8 cellular contexts compared by ENCODE assay signal in genomic region chr16:53865492-53865863, GRCh38.
DNase-seq lines count a peak whose midpoint lies in the region; ATAC-seq and TF ChIP-seq lines count a peak whose summit lies in the region.

No MANE protein-coding gene starts in this region.

- no peaks in the 10 kb centered on the region for H3K27me3 ChIP-seq in ascending aorta

- peak; percentile 68 for ATAC-seq in HG02885 (IDR thresholded peaks at IDR 0.05; ENCODE audit: poor library complexity, unreplicated experiment)
- ATAC-seq in mucosa of descending colon = no peak
- ATAC-seq in HG03280 (IDR thresholded peaks at IDR 0.05; ENCODE audit: unreplicated experiment) = no peak

- H3K9me3 ChIP-seq in ascending aorta = no peaks in the 10 kb centered on the region
- no peaks in the 10 kb centered on the region for H3K9me3 ChIP-seq in mucosa of descending colon

- H3K27ac Mint-ChIP-seq in activated CD4-positive, alpha-beta memory T cell treated with anti-CD3 and anti-CD28 coated beads for 36 hours = peak overlapping the region; percentile 52

- H3K4me3 ChIP-seq in ascending aorta (no peak overlapping the region), mucosa of descending colon (no peak overlapping the region)

- H3K4me1 ChIP-seq in ascending aorta = no peaks in the 10 kb centered on the region
- H3K4me1 ChIP-seq in mucosa of descending colon (ENCODE audit: low read depth) = no peaks in the 10 kb centered on the region

- H3K27me3 Mint-ChIP-seq in activated CD4-positive, alpha-beta memory T cell treated with anti-CD3 and anti-CD28 coated beads for 36 hours = no peaks in the 10 kb centered on the region

- H3K36me3 Mint-ChIP-seq in activated CD4-positive, alpha-beta memory T cell treated with anti-CD3 and anti-CD28 coated beads for 36 hours = peaks cover 40% of the 10 kb centered on the region

- peaks cover 0 to 9% of the 10 kb centered on the region in 2 donors for H3K36me3 ChIP-seq in ascending aorta
- H3K36me3 ChIP-seq in mucosa of descending colon (ENCODE audit: low read depth) = no peaks in the 10 kb centered on the region

- H3K4me3 Mint-ChIP-seq in activated CD4-positive, alpha-beta memory T cell treated with anti-CD3 and anti-CD28 coated beads for 36 hours = no peak overlapping the region

- H3K4me1 Mint-ChIP-seq in activated CD4-positive, alpha-beta memory T cell treated with anti-CD3 and anti-CD28 coated beads for 36 hours (ENCODE audit: low read depth) = peaks cover 14% of the 10 kb centered on the region

- DNase-seq in GM10248 (ENCODE audit: extremely low spot score) (peak; percentile 14), iris pigment epithelial cell (ENCODE audit: low read depth) (peak; percentile 71), ascending aorta (ENCODE audit: low spot score in 2 of 2) (no peak), middle frontal gyrus (ENCODE audit: extremely low spot score, low spot score) (no peak), mucosa of descending colon (no peak)
- DNase-seq in activated CD4-positive, alpha-beta memory T cell treated with anti-CD3 and anti-CD28 coated beads for 36 hours = no peak

- TF ChIP-seq CTCF in GM10248 (IDR thresholded peaks at IDR 0.05; ENCODE audit: control extremely low read depth, extremely low read depth, low read depth, missing control alignments) = no peak
- no peak for TF ChIP-seq CTCF in ascending aorta (IDR thresholded peaks at IDR 0.05)
- TF ChIP-seq CTCF in mucosa of descending colon (IDR thresholded peaks at IDR 0.05) = no peak

- CTCF ChIA-PET in GM10248 (lab: Yijun Ruan, JAX) = interaction anchor here (0.7 kb wide), 1 partner anchor 22 kb away, joined by 3 read pairs; no protein-coding TSS in a partner anchor
- CTCF ChIA-PET in activated CD4-positive, alpha-beta memory T cell treated with anti-CD3 and anti-CD28 coated beads for 36 hours (lab: Charles Lee) = no interaction called here

- no peak overlapping the region for H3K27ac ChIP-seq in ascending aorta

- peaks cover 20% of the 10 kb centered on the region for H3K9me3 Mint-ChIP-seq in activated CD4-positive, alpha-beta memory T cell treated with anti-CD3 and anti-CD28 coated beads for 36 hours

- intact Hi-C loops in activated CD4-positive, alpha-beta memory T cell treated with anti-CD3 and anti-CD28 coated beads for 36 hours (cut with micrococcal nuclease) = loop anchor here (2.0 kb wide), 1 partner anchor 47 kb away; no protein-coding TSS in a partner anchor
- intact Hi-C loops in ascending aorta (cut with DNase I) = no loop called here
- intact Hi-C loops in mucosa of descending colon (cut with DNase I, micrococcal nuclease) = no loop called here

- POLR2A ChIA-PET in GM10248 (lab: Yijun Ruan, JAX) = no interaction called here
- POLR2A ChIA-PET in activated CD4-positive, alpha-beta memory T cell treated with anti-CD3 and anti-CD28 coated beads for 36 hours (lab: Charles Lee) = no interaction called here

Comparison
In these comparisons a context has a peak if more than half of its experiments do, and no peak if none do; other contexts are left out.
1. DNase-seq: peak in GM10248 (single experiment) and iris pigment epithelial cell (single experiment); none in activated CD4-positive, alpha-beta memory T cell treated with anti-CD3 and anti-CD28 coated beads for 36 hours (single experiment), ascending aorta (0 of 2), middle frontal gyrus (single experiment) and mucosa of descending colon (0 of 3).